ENCODE assay signal across 18 cellular contexts in genomic region chr2:60361498-60361897, GRCh38.
DNase-seq lines count a peak whose midpoint lies in the region; ATAC-seq, FAIRE-seq and TF ChIP-seq lines count a peak whose summit lies in the region.
"Had no signal": no experiment of that assay in that cellular context is flagged by ENCODE, and none has a peak within 500 bp of the region (broad histone marks: within the 10 kb centered on the region; RNA-seq: fewer than 3 reads in every experiment).

No MANE protein-coding gene starts in this region.

- peaks cover 9% of the 10 kb centered on the region for H3K4me1 Mint-ChIP-seq in astrocyte (ENCODE audit: low read depth, unreplicated experiment)
- peaks cover 92% of the 10 kb centered on the region for H3K4me1 Mint-ChIP-seq in stimulated activated memory B cell treated with anti-CD40 and anti-IgM and Interleukin-4, amounts not matched to agents 10 μg/mL and 1 μg/mL and 100 μg/mL, for 72 hours

- no peak overlapping the region for H4K5ac ChIP-seq in IMR-90 (ENCODE audit: low read depth, low read length)

- TF ChIP-seq CTCF in IMR-90 (conservative IDR thresholded peaks at IDR 0.05; ENCODE audit: low read depth, low read length): no peak
- no peak for TF ChIP-seq CTCF in astrocyte (IDR thresholded peaks at IDR 0.05; ENCODE audit: insufficient read depth, low read depth, low read length)
- TF ChIP-seq CTCF in BE2C (IDR thresholded peaks at IDR 0.05; ENCODE audit: low read depth, low read length): no peak

- no peak for FAIRE-seq in astrocyte (lab: Jason Lieb, UNC)
- FAIRE-seq: GM18507, HTR-8/SVneo had no signal

- no peak for TF ChIP-seq POLR2A in IMR-90 (IDR thresholded peaks at IDR 0.05; ENCODE audit: low read depth, low read length)

- H3K36me3 ChIP-seq in BLaER1 treated with 17β-estradiol and CSF1 and Interleukin-3, amounts not matched to agents 10 nM and 100 nM: no peaks in the 10 kb centered on the region
- H3K36me3 ChIP-seq in IMR-90 (ENCODE audit: control insufficient read depth, insufficient read depth, low read length): no peaks in the 10 kb centered on the region
- H3K36me3 ChIP-seq in astrocyte (ENCODE audit: insufficient read depth, low read length): no peaks in the 10 kb centered on the region
- no peaks in the 10 kb centered on the region for H3K36me3 ChIP-seq in BE2C
- H3K36me3 ChIP-seq: MG63, SJSA1 had no signal

- ATAC-seq in IMR-90 (ENCODE audit: low read depth) (no peak), GM18867 (IDR thresholded peaks at IDR 0.05; ENCODE audit: unreplicated experiment) (no peak)
- ATAC-seq in stimulated activated memory B cell treated with anti-CD40 and anti-IgM and Interleukin-4, amounts not matched to agents 10 μg/mL and 1 μg/mL and 100 μg/mL, for 72 hours: no peak
- ATAC-seq: Right ventricle myocardium inferior had no signal

- no peak overlapping the region for H3K23ac ChIP-seq in IMR-90 (ENCODE audit: low read depth, low read length)

- peaks cover 5% of the 10 kb centered on the region for H3K9me3 Mint-ChIP-seq in astrocyte (ENCODE audit: unreplicated experiment)
- H3K9me3 Mint-ChIP-seq in stimulated activated memory B cell treated with anti-CD40 and anti-IgM and Interleukin-4, amounts not matched to agents 10 μg/mL and 1 μg/mL and 100 μg/mL, for 72 hours: peaks cover 7% of the 10 kb centered on the region

- H3K4me1 ChIP-seq in BLaER1 treated with 17β-estradiol and CSF1 and Interleukin-3, amounts not matched to agents 10 nM and 100 nM: peaks cover 56 to 92% (median 88%) of the 10 kb centered on the region in 10 experiments
- H3K4me1 ChIP-seq in IMR-90 (ENCODE audit: control insufficient read depth, insufficient read depth, low read length) (no peaks in the 10 kb centered on the region), astrocyte (ENCODE audit: insufficient read depth, low read length) (no peaks in the 10 kb centered on the region), BE2C (no peaks in the 10 kb centered on the region)
- H3K4me1 ChIP-seq: SJSA1 had no signal

- no peak overlapping the region for H3K4me3 Mint-ChIP-seq in astrocyte (ENCODE audit: unreplicated experiment)
- no peak overlapping the region for H3K4me3 Mint-ChIP-seq in stimulated activated memory B cell treated with anti-CD40 and anti-IgM and Interleukin-4, amounts not matched to agents 10 μg/mL and 1 μg/mL and 100 μg/mL, for 72 hours
- H3K4me3 Mint-ChIP-seq: CD14-positive monocyte had no signal

- H4K20me1 ChIP-seq in BLaER1 treated with 17β-estradiol and CSF1 and Interleukin-3, amounts not matched to agents 10 nM and 100 nM: no peaks in the 10 kb centered on the region
- H4K20me1 ChIP-seq in IMR-90 (ENCODE audit: insufficient read depth, low read length): no peaks in the 10 kb centered on the region
- H4K20me1 ChIP-seq in astrocyte (ENCODE audit: insufficient read depth, low read length): no peaks in the 10 kb centered on the region

- H3K79me1 ChIP-seq in IMR-90 (ENCODE audit: low read depth in 1 of 2, low read length in 2 of 2): no peaks in the 10 kb centered on the region

- no peak overlapping the region for H2AK9ac ChIP-seq in IMR-90 (replicated peaks; ENCODE audit: low read depth, low read length, poor library complexity)

- H3K27me3 ChIP-seq in BLaER1 treated with 17β-estradiol and CSF1 and Interleukin-3, amounts not matched to agents 10 nM and 100 nM: no peaks in the 10 kb centered on the region
- no peaks in the 10 kb centered on the region; the same call in 1 of the 2 replicates for H3K27me3 ChIP-seq in IMR-90 (ENCODE audit: control insufficient read depth, insufficient read depth, low read length)
- no peaks in the 10 kb centered on the region for H3K27me3 ChIP-seq in astrocyte (ENCODE audit: insufficient read depth, low read length)
- H3K27me3 ChIP-seq in BE2C: no peaks in the 10 kb centered on the region
- H3K27me3 ChIP-seq: MG63, SJSA1 had no signal

- H2AK5ac ChIP-seq in IMR-90 (ENCODE audit: low read depth, low read length): no peak overlapping the region

- DNase-seq in IMR-90: no peak
- no peak for DNase-seq in astrocyte (ENCODE audit: low read depth)
- DNase-seq in activated effector memory CD4-positive, alpha-beta T cell treated with anti-CD3 and anti-CD28 coated beads, Interleukin-2, amount 50 U/mL, for 16 hours: no peak
- DNase-seq in BE2C: no peak
- DNase-seq: ACHN, MG63, NCI-H1417, NCI-H187, NCI-H446, NCI-H526 had no signal

- H3K27ac ChIP-seq in BLaER1 treated with 17β-estradiol and CSF1 and Interleukin-3, amounts not matched to agents 10 nM and 100 nM: peak overlapping the region in 6 of 11 experiments; percentile 1 to 83 (median 15); a peak in 6 of 22 replicates
- H3K27ac ChIP-seq in IMR-90 (ENCODE audit: insufficient read depth, low read length) (no peak overlapping the region), astrocyte (ENCODE audit: low read depth, low read length) (no peak overlapping the region)
- H3K27ac ChIP-seq: SJSA1 had no signal

- TF ChIP-seq RAD21 in IMR-90 (IDR thresholded peaks at IDR 0.05; ENCODE audit: low read length): no peak

- no peak overlapping the region for H3K4me3 ChIP-seq in BLaER1 treated with 17β-estradiol and CSF1 and Interleukin-3, amounts not matched to agents 10 nM and 100 nM
- H3K4me3 ChIP-seq in IMR-90 (ENCODE audit: insufficient read depth, low read depth, low read length) (no peak overlapping the region), astrocyte (ENCODE audit: insufficient read depth, low read depth, low read length) (no peak overlapping the region), BE2C (ENCODE audit: low read depth, low read length) (no peak overlapping the region)
- H3K4me3 ChIP-seq: MG63, SJSA1 had no signal

- peaks cover 0 to 14% (median 4%) of the 10 kb centered on the region in 11 experiments; a peak in 8 of 22 replicates for H3K9me3 ChIP-seq in BLaER1 treated with 17β-estradiol and CSF1 and Interleukin-3, amounts not matched to agents 10 nM and 100 nM (replicated peaks in 1 of 11)
- H3K9me3 ChIP-seq in IMR-90 (ENCODE audit: control insufficient read depth, insufficient read depth, low read length) (no peaks in the 10 kb centered on the region), astrocyte (ENCODE audit: insufficient read depth, low read depth, low read length) (no peaks in the 10 kb centered on the region), BE2C (no peaks in the 10 kb centered on the region)
- H3K9me3 ChIP-seq: MG63, SJSA1 had no signal

- H2BK15ac ChIP-seq in IMR-90 (ENCODE audit: low read depth, low read length): no peak overlapping the region

- peak overlapping the region; percentile 6 to 91 (median 17); a peak in 11 of 22 replicates for H3K4me2 ChIP-seq in BLaER1 treated with 17β-estradiol and CSF1 and Interleukin-3, amounts not matched to agents 10 nM and 100 nM
- H3K4me2 ChIP-seq in IMR-90 (ENCODE audit: low read depth, low read length) (no peak overlapping the region), astrocyte (ENCODE audit: low read length) (no peak overlapping the region)

- no peak overlapping the region for H4K91ac ChIP-seq in IMR-90 (ENCODE audit: insufficient read depth, low read depth, low read length)

- POLR2A ChIA-PET in IMR-90 (lab: Charles Lee; ENCODE audit: unreplicated experiment): no interaction called here

- peaks cover 6% of the 10 kb centered on the region for H3K27me3 Mint-ChIP-seq in astrocyte (ENCODE audit: low read depth, unreplicated experiment)
- no peaks in the 10 kb centered on the region for H3K27me3 Mint-ChIP-seq in stimulated activated memory B cell treated with anti-CD40 and anti-IgM and Interleukin-4, amounts not matched to agents 10 μg/mL and 1 μg/mL and 100 μg/mL, for 72 hours

- no peak overlapping the region for H3K14ac ChIP-seq in IMR-90 (replicated peaks; ENCODE audit: low read depth, low read length)

- no peak overlapping the region for H2BK20ac ChIP-seq in IMR-90 (ENCODE audit: low read depth, low read length)

- intact Hi-C loops in IMR-90 (cut with micrococcal nuclease): no loop called here

- no peak overlapping the region for H3K9ac ChIP-seq in BLaER1 treated with 17β-estradiol and CSF1 and Interleukin-3, amounts not matched to agents 10 nM and 100 nM
- H3K9ac ChIP-seq in IMR-90 (ENCODE audit: low read depth, low read length): no peak overlapping the region
- H3K9ac ChIP-seq in astrocyte (ENCODE audit: low read length): no peak overlapping the region

- dilution Hi-C loops in IMR-90 (cut with HindIII; ENCODE audit: low sequenced_read_pairs, unreplicated experiment): no loop called here

- no peak overlapping the region for H4K8ac ChIP-seq in IMR-90 (ENCODE audit: low read depth in 2 of 2, low read length in 2 of 2)

- CTCF ChIA-PET in IMR-90 (lab: Yijun Ruan, JAX): no interaction called here

- H3K4ac ChIP-seq in IMR-90 (ENCODE audit: low read depth, low read length): no peak overlapping the region

- in situ Hi-C loops in IMR-90 (cut with MboI; ENCODE audit: low sequenced_read_pairs): no loop called here

- BruUV-seq in IMR-90 (replicated peaks; lab: Mats Ljungman, UMichigan): no TSS peak

- no CpG with 5 or more reads among the region's 1 CpG for WGBS in IMR-90 (ENCODE audit: extremely low coverage in 2 of 2, insufficient read length in 1 of 2), 2 experiments

- H3K36me3 Mint-ChIP-seq in astrocyte (ENCODE audit: low read depth, unreplicated experiment): no peaks in the 10 kb centered on the region
- H3K36me3 Mint-ChIP-seq in stimulated activated memory B cell treated with anti-CD40 and anti-IgM and Interleukin-4, amounts not matched to agents 10 μg/mL and 1 μg/mL and 100 μg/mL, for 72 hours: peaks cover 12% of the 10 kb centered on the region

- no peak overlapping the region for H2BK120ac ChIP-seq in IMR-90 (ENCODE audit: low read depth, low read length)

- H3K79me2 ChIP-seq in astrocyte (ENCODE audit: insufficient read depth, low read length): no peaks in the 10 kb centered on the region

- no peak overlapping the region for H3K56ac ChIP-seq in IMR-90 (ENCODE audit: extremely low read depth, insufficient read depth, low read length)

- no peak overlapping the region for H3K18ac ChIP-seq in IMR-90 (ENCODE audit: low read depth, low read length)

- H3K27ac Mint-ChIP-seq in astrocyte (ENCODE audit: unreplicated experiment): peak overlapping the region; percentile 50
- peak overlapping the region; percentile 96 for H3K27ac Mint-ChIP-seq in stimulated activated memory B cell treated with anti-CD40 and anti-IgM and Interleukin-4, amounts not matched to agents 10 μg/mL and 1 μg/mL and 100 μg/mL, for 72 hours

- H2AFZ ChIP-seq in IMR-90 (replicated peaks; ENCODE audit: low read length, poor library complexity) (no peak overlapping the region), astrocyte (ENCODE audit: low read depth, low read length) (no peak overlapping the region)

- H2BK5ac ChIP-seq in IMR-90 (ENCODE audit: low read depth, low read length, poor library complexity, severe bottlenecking): no peak overlapping the region

- H3K9me1 ChIP-seq in IMR-90 (ENCODE audit: insufficient read depth, low read length): no peaks in the 10 kb centered on the region

TF ChIP-seq in IMR-90, 13 proteins besides CTCF, POLR2A, EP300 and RAD21:
- TF ChIP-seq CEBPB (IDR thresholded peaks at IDR 0.05; ENCODE audit: low read depth, low read length) (no peak), FOS (IDR thresholded peaks at IDR 0.05; ENCODE audit: low read depth, low read length) (no peak), SMC3 (IDR thresholded peaks at IDR 0.05; ENCODE audit: low read depth, low read length) (no peak), NFE2L2 (IDR thresholded peaks at IDR 0.05; ENCODE audit: low read depth, low read length) (peak; percentile 90)

Comparison
In these comparisons a context has a peak if more than half of its experiments do, and no peak if none do; other contexts are left out.
1. H3K27ac ChIP-seq: peak in BLaER1 treated with 17β-estradiol and CSF1 and Interleukin-3, amounts not matched to agents 10 nM and 100 nM (6 of 11); none in IMR-90 (single experiment) and astrocyte (single experiment).
2. H3K4me2 ChIP-seq: peak in BLaER1 treated with 17β-estradiol and CSF1 and Interleukin-3, amounts not matched to agents 10 nM and 100 nM (11 of 11); none in IMR-90 (single experiment) and astrocyte (single experiment).